ENCODE assay signal across 15 cellular contexts in the genomic region with DNA sequence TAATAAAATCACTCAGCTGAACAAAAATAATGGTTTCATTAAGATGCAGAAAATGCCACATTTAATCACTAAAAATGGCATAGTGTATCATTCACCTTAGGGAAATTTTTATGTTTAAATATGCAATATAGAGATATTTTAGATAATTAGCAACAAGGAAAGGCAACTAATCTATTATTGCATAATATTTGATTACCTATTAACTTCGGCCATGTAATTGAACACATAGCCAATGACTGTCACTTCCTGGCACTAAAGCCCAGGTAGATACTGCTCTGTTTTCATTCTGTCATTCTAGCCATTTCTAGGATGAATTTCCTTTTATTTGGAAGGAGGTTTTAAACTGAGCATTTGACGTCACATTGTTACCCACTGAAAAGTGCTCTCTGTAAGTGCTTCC.
DNase-seq lines count a peak whose midpoint lies in the region; ATAC-seq and TF ChIP-seq lines count a peak whose summit lies in the region.
"Had no signal": no experiment of that assay in that cellular context is flagged by ENCODE, and none has a peak within 500 bp of the region (broad histone marks: within the 10 kb centered on the region; RNA-seq: fewer than 3 reads in every experiment).

No MANE protein-coding gene starts in this region.

- no peak overlapping the region for H3K14ac ChIP-seq in IMR-90 (replicated peaks; ENCODE audit: low read depth, low read length)

- H4K20me1 ChIP-seq in GM23338 (replicated peaks; ENCODE audit: insufficient read depth) (no peaks in the 10 kb centered on the region), IMR-90 (ENCODE audit: insufficient read depth, low read length) (no peaks in the 10 kb centered on the region), hepatocyte (ENCODE audit: insufficient read depth, poor library complexity, severe bottlenecking) (no peaks in the 10 kb centered on the region)

- WGBS in IMR-90 (ENCODE audit: extremely low coverage in 2 of 2, insufficient read length in 1 of 2), 2 experiments, result no CpG with 5 or more reads among the region's 2 CpGs
- WGBS in hepatocyte (ENCODE audit: low lambda C conversion rate, missing lambda C conversion rate), result 86% methylated on average over 2 of the region's 2 CpGs
- WGBS in esophagus muscularis mucosa, result 95% methylated on average over 2 of the region's 2 CpGs

- no peak overlapping the region for H2BK15ac ChIP-seq in IMR-90 (ENCODE audit: low read depth, low read length)

- no peaks in the 10 kb centered on the region for H3K27me3 Mint-ChIP-seq in GM23338 (ENCODE audit: insufficient read depth, low read depth, poor library complexity)

- ATAC-seq in GM23338 (no peak), IMR-90 (ENCODE audit: low read depth) (no peak), omental fat pad (ENCODE audit: low FRiP score) (no peak)
- ATAC-seq: CD8-positive, alpha-beta T cell had no signal

- no peak overlapping the region for H3K4me2 ChIP-seq in GM23338
- no peak overlapping the region for H3K4me2 ChIP-seq in IMR-90 (ENCODE audit: low read depth, low read length)
- H3K4me2 ChIP-seq in hepatocyte, result no peak overlapping the region

- no peaks in the 10 kb centered on the region for H3K4me1 Mint-ChIP-seq in GM23338
- H3K4me1 Mint-ChIP-seq: CD4-positive, CD25-positive, alpha-beta regulatory T cell had no signal

- H2BK5ac ChIP-seq in IMR-90 (ENCODE audit: low read depth, low read length, poor library complexity, severe bottlenecking), result no peak overlapping the region

- no peak overlapping the region for H4K8ac ChIP-seq in IMR-90 (ENCODE audit: low read depth in 2 of 2, low read length in 2 of 2)

- H3K79me1 ChIP-seq in IMR-90 (ENCODE audit: low read depth in 1 of 2, low read length in 2 of 2), result no peaks in the 10 kb centered on the region

- CTCF ChIA-PET in IMR-90 (lab: Yijun Ruan, JAX), result interaction anchor here (1.6 kb wide), 1 partner anchor 12 kb away, joined by 5 read pairs; no protein-coding TSS in a partner anchor

- no peak overlapping the region for H2AK9ac ChIP-seq in IMR-90 (replicated peaks; ENCODE audit: low read depth, low read length, poor library complexity)

- TF ChIP-seq EP300 in esophagus muscularis mucosa (IDR thresholded peaks at IDR 0.05), result no peak

- H4K91ac ChIP-seq in IMR-90 (ENCODE audit: insufficient read depth, low read depth, low read length), result no peak overlapping the region

- intact Hi-C loops in IMR-90 (cut with micrococcal nuclease) (loop anchor here (10.0 kb wide), 1 partner anchor 987 kb away; no protein-coding TSS in a partner anchor), esophagus muscularis mucosa (cut with DNase I) (no loop called here)

- no peaks in the 10 kb centered on the region for H3K9me3 Mint-ChIP-seq in GM23338
- H3K9me3 Mint-ChIP-seq: CD8-positive, alpha-beta T cell; HFFc6 had no signal

- H2AFZ ChIP-seq in GM23338 (0 out of 2 replicates have a peak overlapping the region, but pooled peaks have one; percentile 38), IMR-90 (replicated peaks; ENCODE audit: low read length, poor library complexity) (no peak overlapping the region), hepatocyte (no peak overlapping the region)
- H2AFZ ChIP-seq: GM23248 had no signal

- no peak overlapping the region for H3K18ac ChIP-seq in IMR-90 (ENCODE audit: low read depth, low read length)

- H3K4me3 ChIP-seq in GM23338 (no peak overlapping the region), IMR-90 (ENCODE audit: insufficient read depth, low read depth, low read length) (no peak overlapping the region), hepatocyte (no peak overlapping the region), esophagus muscularis mucosa (no peak overlapping the region)
- H3K4me3 ChIP-seq: GM23248, HAP-1 had no signal

- in situ Hi-C loops in IMR-90 (cut with MboI; ENCODE audit: low sequenced_read_pairs), result no loop called here

- TF ChIP-seq CTCF in GM23338 (conservative IDR thresholded peaks at IDR 0.05; ENCODE audit: low read depth in 2 of 2), result no peak
- no peak for TF ChIP-seq CTCF in IMR-90 (conservative IDR thresholded peaks at IDR 0.05; ENCODE audit: low read depth, low read length)
- no peak for TF ChIP-seq CTCF in hepatocyte (IDR thresholded peaks at IDR 0.05; ENCODE audit: poor library complexity)
- no peak for TF ChIP-seq CTCF in esophagus muscularis mucosa (IDR thresholded peaks at IDR 0.05)
- no peak for TF ChIP-seq CTCF in omental fat pad (IDR thresholded peaks at IDR 0.05)

- no peak overlapping the region for H3K23ac ChIP-seq in IMR-90 (ENCODE audit: low read depth, low read length)

- H3K56ac ChIP-seq in IMR-90 (ENCODE audit: extremely low read depth, insufficient read depth, low read length), result no peak overlapping the region

- no peaks in the 10 kb centered on the region for H3K9me3 ChIP-seq in IMR-90 (ENCODE audit: control insufficient read depth, insufficient read depth, low read length)
- H3K9me3 ChIP-seq in hepatocyte (ENCODE audit: low read depth), result no peaks in the 10 kb centered on the region
- no peaks in the 10 kb centered on the region for H3K9me3 ChIP-seq in esophagus muscularis mucosa
- H3K9me3 ChIP-seq: Caco-2, HAP-1 had no signal

- H3K9me2 ChIP-seq in GM23338 (ENCODE audit: insufficient read depth) (peaks cover 3% of the 10 kb centered on the region; the same call in 1 of the 2 replicates), hepatocyte (replicated peaks; ENCODE audit: insufficient read depth) (no peaks in the 10 kb centered on the region)

- H3K9ac ChIP-seq in IMR-90 (ENCODE audit: low read depth, low read length), result no peak overlapping the region
- H3K9ac ChIP-seq: GM23248 had no signal

- H3K79me2 ChIP-seq in GM23338 (replicated peaks; ENCODE audit: insufficient read depth) (no peaks in the 10 kb centered on the region), hepatocyte (no peaks in the 10 kb centered on the region)

- dilution Hi-C loops in IMR-90 (cut with HindIII; ENCODE audit: low sequenced_read_pairs, unreplicated experiment), result no loop called here

- H2BK120ac ChIP-seq in IMR-90 (ENCODE audit: low read depth, low read length), result no peak overlapping the region

- H3K9me1 ChIP-seq in IMR-90 (ENCODE audit: insufficient read depth, low read length), result no peaks in the 10 kb centered on the region

- no peak for TF ChIP-seq POLR2A in IMR-90 (IDR thresholded peaks at IDR 0.05; ENCODE audit: low read depth, low read length)
- no peak for TF ChIP-seq POLR2A in esophagus muscularis mucosa (IDR thresholded peaks at IDR 0.05; ENCODE audit: low read depth)

- H3K4ac ChIP-seq in IMR-90 (ENCODE audit: low read depth, low read length), result no peak overlapping the region

- no peak overlapping the region for H4K5ac ChIP-seq in IMR-90 (ENCODE audit: low read depth, low read length)

- H3K4me3 Mint-ChIP-seq in GM23338, result no peak overlapping the region
- H3K4me3 Mint-ChIP-seq: CD4-positive, CD25-positive, alpha-beta regulatory T cell; CD8-positive, alpha-beta T cell; HFFc6 had no signal

- H3K36me3 ChIP-seq in GM23338 (ENCODE audit: insufficient read depth), result no peaks in the 10 kb centered on the region
- no peaks in the 10 kb centered on the region for H3K36me3 ChIP-seq in IMR-90 (ENCODE audit: control insufficient read depth, insufficient read depth, low read length)
- no peaks in the 10 kb centered on the region for H3K36me3 ChIP-seq in hepatocyte (replicated peaks; ENCODE audit: insufficient read depth, low read depth)
- no peaks in the 10 kb centered on the region for H3K36me3 ChIP-seq in esophagus muscularis mucosa
- H3K36me3 ChIP-seq: HAP-1 had no signal

- H2AK5ac ChIP-seq in IMR-90 (ENCODE audit: low read depth, low read length), result no peak overlapping the region

- no peaks in the 10 kb centered on the region for H3K36me3 Mint-ChIP-seq in GM23338 (ENCODE audit: low read depth)
- H3K36me3 Mint-ChIP-seq: CD4-positive, CD25-positive, alpha-beta regulatory T cell; CD8-positive, alpha-beta T cell had no signal

- no peaks in the 10 kb centered on the region for H3F3A ChIP-seq in GM23338 (replicated peaks; ENCODE audit: low read depth)

- DNase-seq in GM23338 (ENCODE audit: low spot score) (no peak), IMR-90 (no peak), hepatocyte (ENCODE audit: low spot score) (no peak), esophagus muscularis mucosa (ENCODE audit: extremely low spot score) (no peak), omental fat pad (ENCODE audit: low spot score) (no peak), NK-92 (lab: John Stamatoyannopoulos, UW; ENCODE audit: unreplicated experiment) (no peak)
- DNase-seq: C1 segment of cervical spinal cord; Caco-2; CD4-positive, CD25-positive, alpha-beta regulatory T cell; CD8-positive, alpha-beta T cell; DMS153; DND-41; GM23248; HFFc6 had no signal

- no peaks in the 10 kb centered on the region for H3K4me1 ChIP-seq in GM23338 (ENCODE audit: insufficient read depth)
- H3K4me1 ChIP-seq in IMR-90 (ENCODE audit: control insufficient read depth, insufficient read depth, low read length), result no peaks in the 10 kb centered on the region
- H3K4me1 ChIP-seq in hepatocyte (ENCODE audit: insufficient read depth), result peaks cover 7% of the 10 kb centered on the region
- H3K4me1 ChIP-seq in esophagus muscularis mucosa, result no peaks in the 10 kb centered on the region
- H3K4me1 ChIP-seq: Caco-2, HAP-1 had no signal

- H2BK20ac ChIP-seq in IMR-90 (ENCODE audit: low read depth, low read length), result no peak overlapping the region

- BruUV-seq in IMR-90 (replicated peaks; lab: Mats Ljungman, UMichigan), result no TSS peak

- H3K27ac ChIP-seq in GM23338 (ENCODE audit: low read depth), result no peak overlapping the region
- no peak overlapping the region for H3K27ac ChIP-seq in IMR-90 (ENCODE audit: insufficient read depth, low read length)
- peak overlapping the region; percentile 37 for H3K27ac ChIP-seq in hepatocyte
- H3K27ac ChIP-seq in esophagus muscularis mucosa (replicated peaks in 1 of 4), result no peak overlapping the region
- H3K27ac ChIP-seq: GM23248 had no signal

- POLR2A ChIA-PET in IMR-90 (lab: Charles Lee; ENCODE audit: unreplicated experiment), result no interaction called here

- H3K27me3 ChIP-seq in GM23338 (ENCODE audit: insufficient read depth) (no peaks in the 10 kb centered on the region), IMR-90 (ENCODE audit: control insufficient read depth, insufficient read depth, low read length) (peaks cover 5% of the 10 kb centered on the region), hepatocyte (no peaks in the 10 kb centered on the region), esophagus muscularis mucosa (no peaks in the 10 kb centered on the region)

- no peak overlapping the region for H3K27ac Mint-ChIP-seq in GM23338
- H3K27ac Mint-ChIP-seq: CD4-positive, CD25-positive, alpha-beta regulatory T cell; CD8-positive, alpha-beta T cell; HFFc6 had no signal

- TF ChIP-seq RAD21 in IMR-90 (IDR thresholded peaks at IDR 0.05; ENCODE audit: low read length), result no peak

TF ChIP-seq in GM23338, 12 proteins besides CTCF, POLR2A, EP300 and RAD21 (continues in another document):
- no peak for TF ChIP-seq EZH2phosphoT487 (IDR thresholded peaks at IDR 0.05; ENCODE audit: unreplicated experiment)

TF ChIP-seq in IMR-90, 13 proteins besides CTCF, POLR2A, EP300 and RAD21:
- TF ChIP-seq MXI1 (IDR thresholded peaks at IDR 0.05; ENCODE audit: borderline replicate concordance, low read depth, low read length) (no peak), CEBPB (IDR thresholded peaks at IDR 0.05; ENCODE audit: low read depth, low read length) (0 out of 2 replicates have a peak, but pooled peaks have one; percentile 18)
